8 cellular contexts compared by ENCODE assay signal in the genomic region with DNA sequence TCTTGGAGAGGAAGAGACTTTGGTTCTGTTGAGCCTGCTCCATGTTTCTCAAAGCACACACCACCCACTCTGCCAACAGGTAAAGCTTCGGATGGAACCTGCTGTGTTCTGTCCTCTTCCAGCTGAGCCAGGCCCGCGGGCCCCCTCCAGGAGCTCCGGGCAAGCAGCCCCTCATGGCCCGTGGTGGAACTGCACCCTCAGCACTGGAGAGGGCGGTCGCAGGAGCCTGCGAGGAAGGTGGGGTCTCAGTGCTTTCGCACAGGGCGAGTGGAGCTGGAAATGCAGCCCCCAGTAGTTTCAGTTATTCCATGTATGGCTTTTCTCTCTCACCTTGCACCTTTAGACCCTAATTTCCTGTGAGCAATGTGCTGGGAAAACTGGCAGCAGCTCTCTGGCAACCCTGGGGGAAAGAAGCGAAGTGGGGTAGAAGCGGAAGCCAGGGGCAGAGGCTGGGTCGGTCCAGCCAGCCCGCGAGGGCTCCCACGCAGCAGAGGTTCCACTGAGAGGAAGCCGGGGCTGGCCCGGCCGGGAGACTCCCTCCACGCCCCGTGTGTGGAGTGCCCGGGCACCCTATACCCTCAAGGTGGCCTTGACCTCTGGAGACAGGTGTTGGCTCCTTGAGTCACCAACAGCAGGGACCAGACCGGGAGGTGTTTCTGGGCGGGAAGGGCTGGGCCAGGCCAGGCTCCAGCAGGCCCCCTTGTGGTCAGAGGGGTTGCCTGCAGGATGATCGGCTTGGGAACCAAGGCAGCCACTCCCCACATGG.
DNase-seq lines count a peak whose midpoint lies in the region; ATAC-seq and TF ChIP-seq lines count a peak whose summit lies in the region.

No MANE protein-coding gene starts in this region.

- WGBS in stomach, 5 donors = 3 to 6% (median 4%) methylated on average over 21 to 25 of the region's 25 CpGs

- H3K27me3 ChIP-seq in A673 (replicated peaks; ENCODE audit: insufficient read depth, low read depth, low read length, poor library complexity) = no peaks in the 10 kb centered on the region
- peaks cover 0 to 29% (median 0%) of the 10 kb centered on the region in 3 donors for H3K27me3 ChIP-seq in stomach

- H3K4me3 ChIP-seq in A673 (ENCODE audit: low read depth, low read length, poor library complexity, severe bottlenecking) (peak overlapping the region; percentile 39), stomach (peak overlapping the region; percentile 36 to 39 (median 39))

- H3K36me3 ChIP-seq in A673 (ENCODE audit: insufficient read depth, low read length, poor library complexity, severe bottlenecking) (no peaks in the 10 kb centered on the region), stomach (no peaks in the 10 kb centered on the region)

- TF ChIP-seq EP300 in stomach (IDR thresholded peaks at IDR 0.05) = no peak

- BruUV-seq in A673 (replicated peaks; lab: Mats Ljungman, UMichigan) = TSS peak; percentile 48

- H3K27ac ChIP-seq in A673 (ENCODE audit: low read depth, low read length, poor library complexity, severe bottlenecking) = peak overlapping the region; percentile 71
- peak overlapping the region in 1 of 5 donors; percentile 48 for H3K27ac ChIP-seq in stomach

- H3K9me3 Mint-ChIP-seq in activated CD8-positive, alpha-beta memory T cell treated with anti-CD3 and anti-CD28 coated beads, Interleukin-2, amount 10 ng/mL, durations not matched to agents 7 days and 5 days (ENCODE audit: low read depth) = no peaks in the 10 kb centered on the region
- no peaks in the 10 kb centered on the region for H3K9me3 Mint-ChIP-seq in natural killer cell

- peak; percentile 78 for TF ChIP-seq CTCF in A673 (conservative IDR thresholded peaks at IDR 0.05; ENCODE audit: low read depth, low read length)
- TF ChIP-seq CTCF in natural killer cell (IDR thresholded peaks at IDR 0.05) = peak; percentile 49
- peak in 5 of 7 experiments; percentile 32 to 76 (median 73) for TF ChIP-seq CTCF in stomach (IDR thresholded peaks at IDR 0.05)

- peak overlapping the region; percentile 62 for H3K4me3 Mint-ChIP-seq in activated CD8-positive, alpha-beta memory T cell treated with anti-CD3 and anti-CD28 coated beads, Interleukin-2, amount 10 ng/mL, durations not matched to agents 7 days and 5 days
- peak overlapping the region; percentile 80 for H3K4me3 Mint-ChIP-seq in natural killer cell

- POLR2A ChIA-PET in A673 (lab: Charles Lee; ENCODE audit: low non-redundant PET) = no interaction called here

- CTCF ChIA-PET in A673 (lab: Charles Lee) = interaction anchor here (0.6 to 2.2 kb wide), 8 partner anchors 69 to 577 kb away, joined by 3 to 18 read pairs (median 4); a partner anchor contains a TSS
- CTCF ChIA-PET in activated CD8-positive, alpha-beta memory T cell treated with anti-CD3 and anti-CD28 coated beads, Interleukin-2, amount 10 ng/mL, durations not matched to agents 7 days and 5 days (lab: Charles Lee) = interaction anchor here (0.6 to 2.2 kb wide), 10 partner anchors 11 to 1006 kb away, joined by 3 to 9 read pairs (median 4); a partner anchor contains a TSS

- DNase-seq in A673 (ENCODE audit: low spot score) (peak; percentile 92), NCI-H460 (ENCODE audit: extremely low read depth, low read depth) (peak; percentile 8), natural killer cell (peak; percentile 40), stomach (peak; percentile 82)
- DNase-seq in activated CD8-positive, alpha-beta memory T cell treated with anti-CD3 and anti-CD28 coated beads, Interleukin-2, amount 10 ng/mL, durations not matched to agents 7 days and 5 days = peak; percentile 74

- H3K9me3 ChIP-seq in A673 (ENCODE audit: low read depth, low read length, poor library complexity, severe bottlenecking) (no peaks in the 10 kb centered on the region), stomach (no peaks in the 10 kb centered on the region)

- peaks cover 3% of the 10 kb centered on the region for H3K4me1 Mint-ChIP-seq in activated CD8-positive, alpha-beta memory T cell treated with anti-CD3 and anti-CD28 coated beads, Interleukin-2, amount 10 ng/mL, durations not matched to agents 7 days and 5 days
- peaks cover 4 to 5% of the 10 kb centered on the region in 2 donors for H3K4me1 Mint-ChIP-seq in natural killer cell

- peaks cover 45% of the 10 kb centered on the region for H3K4me1 ChIP-seq in A673 (ENCODE audit: insufficient read depth, low read length, poor library complexity, severe bottlenecking)
- peaks cover 0 to 12% (median 10%) of the 10 kb centered on the region in 4 donors for H3K4me1 ChIP-seq in stomach

- H3K27ac Mint-ChIP-seq in activated CD8-positive, alpha-beta memory T cell treated with anti-CD3 and anti-CD28 coated beads, Interleukin-2, amount 10 ng/mL, durations not matched to agents 7 days and 5 days = no peak overlapping the region
- H3K27ac Mint-ChIP-seq in natural killer cell = no peak overlapping the region

- H3K27me3 Mint-ChIP-seq in activated CD8-positive, alpha-beta memory T cell treated with anti-CD3 and anti-CD28 coated beads, Interleukin-2, amount 10 ng/mL, durations not matched to agents 7 days and 5 days = peaks cover 6% of the 10 kb centered on the region
- H3K27me3 Mint-ChIP-seq in natural killer cell (ENCODE audit: low read depth in 2 of 2) = peaks cover 12 to 17% of the 10 kb centered on the region in 2 donors

- TF ChIP-seq POLR2A in stomach (IDR thresholded peaks at IDR 0.05) = no peak

- intact Hi-C loops in A673 (cut with micrococcal nuclease; ENCODE audit: unreplicated experiment) = loop anchor here (1.0 to 5.0 kb wide), 4 partner anchors 151 to 578 kb away; no protein-coding TSS in a partner anchor
- intact Hi-C loops in natural killer cell (cut with micrococcal nuclease) = loop anchor here (5.0 kb wide), 1 partner anchor 578 kb away; no protein-coding TSS in a partner anchor
- intact Hi-C loops in stomach (cut with DNase I; ENCODE audit: low total_unique reads) = no loop called here

- H3K36me3 Mint-ChIP-seq in activated CD8-positive, alpha-beta memory T cell treated with anti-CD3 and anti-CD28 coated beads, Interleukin-2, amount 10 ng/mL, durations not matched to agents 7 days and 5 days = no peaks in the 10 kb centered on the region
- H3K36me3 Mint-ChIP-seq in natural killer cell = no peaks in the 10 kb centered on the region

- ATAC-seq in GM18520 (IDR thresholded peaks at IDR 0.05; ENCODE audit: unreplicated experiment) (peak; percentile 66), HG03045 (IDR thresholded peaks at IDR 0.05; ENCODE audit: unreplicated experiment) (peak; percentile 68), esophagus mucosa (peak; percentile 96), natural killer cell (peak; percentile 82 to 96 (median 91))
- ATAC-seq in activated CD8-positive, alpha-beta memory T cell treated with anti-CD3 and anti-CD28 coated beads, Interleukin-2, amount 10 ng/mL, durations not matched to agents 7 days and 5 days = peak; percentile 88

Comparison
In these comparisons a context has a peak if more than half of its experiments do, and no peak if none do; other contexts are left out.
1. DNase-seq: peak in every context shown above with its lines; median percentile 92 in A673; 82 in stomach; 74 in activated CD8-positive, alpha-beta memory T cell treated with anti-CD3 and anti-CD28 coated beads, Interleukin-2, amount 10 ng/mL, durations not matched to agents 7 days and 5 days; 40 in natural killer cell; 8 in NCI-H460.